In genomic region chr2:28976584-28976983, GRCh38 we compare ENCODE assay signal across 16 cellular contexts. TPM values are rescaled to one million over a fixed set of nuclear protein-coding genes. Genes with fewer than 3 reads are reported as not detected.
A peak's percentile ranks its signal among the peaks of the same experiment; 100 is the strongest.
DNase-seq lines count a peak whose midpoint lies in the region; FAIRE-seq and TF ChIP-seq lines count a peak whose summit lies in the region.
"Had no signal": no experiment of that assay in that cellular context is flagged by ENCODE, and none has a peak within 500 bp of the region (broad histone marks: within the 10 kb centered on the region; RNA-seq: fewer than 3 reads in every experiment).

No MANE protein-coding gene starts in this region.

- CTCF ChIA-PET in activated CD4-positive, alpha-beta T cell treated with anti-CD3 and anti-CD28 coated beads, Interleukin-2, amount 10 ng/mL, durations not matched to agents 7 days and 5 days (lab: Charles Lee), result no interaction called here

- H3K4me3 ChIP-seq in cardiac fibroblast (replicated peaks in 1 of 2; ENCODE audit: low read depth in 2 of 2, low read length in 2 of 2), result no peak overlapping the region
- H3K4me3 ChIP-seq in kidney (ENCODE audit: low read length in 2 of 2), result no peak overlapping the region
- H3K4me3 ChIP-seq: coronary artery, psoas muscle had no signal

- no peaks in the 10 kb centered on the region for H3K36me3 Mint-ChIP-seq in activated CD4-positive, alpha-beta T cell treated with anti-CD3 and anti-CD28 coated beads, Interleukin-2, amount 10 ng/mL, durations not matched to agents 7 days and 5 days (ENCODE audit: low read depth)

- no peaks in the 10 kb centered on the region for H3K9me3 ChIP-seq in kidney (ENCODE audit: control insufficient read depth in 1 of 2, low read length in 2 of 2)
- H3K9me3 ChIP-seq: psoas muscle had no signal

- DNase-seq in 8988T (peak; percentile 68), HPDE6-E6E7 (ENCODE audit: extremely low spot score) (peak; percentile 72), cardiac fibroblast (ENCODE audit: low read depth in 2 of 2) (peak; percentile 54 to 67), kidney (peak; percentile 76), NCI-H2107 (lab: John Stamatoyannopoulos, UW) (no peak), D341Med (ENCODE audit: low spot score) (no peak)
- no peak for DNase-seq in activated CD4-positive, alpha-beta T cell treated with anti-CD3 and anti-CD28 coated beads, Interleukin-2, amount 10 ng/mL, durations not matched to agents 7 days and 5 days
- no peak for DNase-seq in activated naive CD4-positive, alpha-beta T cell treated with Interleukin-2 at 50 U/mL for 16 hours
- DNase-seq: ACHN; activated CD4-positive, alpha-beta T cell treated with anti-CD3 and anti-CD28 coated beads, Interleukin-2, amount 50 U/mL, for 1 hour; NCI-H187; NK-92 treated with Interleukin-12 subunit alpha and Interleukin-12 subunit beta, amount 100 ng/mL, for 24 hours; psoas muscle; substantia nigra; T-helper 1 cell had no signal

- POLR2A ChIA-PET in activated CD4-positive, alpha-beta T cell treated with anti-CD3 and anti-CD28 coated beads, Interleukin-2, amount 10 ng/mL, durations not matched to agents 7 days and 5 days (lab: Charles Lee), result no interaction called here

- no peak for FAIRE-seq in kidney (lab: Jason Lieb, UNC)

- no peak overlapping the region for H3K27ac ChIP-seq in kidney (ENCODE audit: low read depth in 2 of 2, low read length in 2 of 2)
- H3K27ac ChIP-seq: coronary artery, psoas muscle had no signal

- peaks cover 6% of the 10 kb centered on the region for H3K9me3 Mint-ChIP-seq in activated CD4-positive, alpha-beta T cell treated with anti-CD3 and anti-CD28 coated beads, Interleukin-2, amount 10 ng/mL, durations not matched to agents 7 days and 5 days

- H3K36me3 ChIP-seq in kidney (ENCODE audit: control insufficient read depth in 1 of 2, insufficient read depth in 2 of 2, low read length in 2 of 2), result no peaks in the 10 kb centered on the region

- H3K4me1 Mint-ChIP-seq in activated CD4-positive, alpha-beta T cell treated with anti-CD3 and anti-CD28 coated beads, Interleukin-2, amount 10 ng/mL, durations not matched to agents 7 days and 5 days, result peaks cover 10% of the 10 kb centered on the region

- peaks cover 0 to 2% of the 10 kb centered on the region in 2 donors for H3K4me1 ChIP-seq in kidney (ENCODE audit: control insufficient read depth in 1 of 2, insufficient read depth in 1 of 2, low read depth in 1 of 2, low read length in 2 of 2)
- H3K4me1 ChIP-seq: psoas muscle had no signal

- no peak overlapping the region for H3K4me3 Mint-ChIP-seq in activated CD4-positive, alpha-beta T cell treated with anti-CD3 and anti-CD28 coated beads, Interleukin-2, amount 10 ng/mL, durations not matched to agents 7 days and 5 days

- H3K27ac Mint-ChIP-seq in activated CD4-positive, alpha-beta T cell treated with anti-CD3 and anti-CD28 coated beads, Interleukin-2, amount 10 ng/mL, durations not matched to agents 7 days and 5 days, result no peak overlapping the region

- intact Hi-C loops in kidney (cut with DNase I), result no loop called here

- no peak overlapping the region for H3K9ac ChIP-seq in kidney (ENCODE audit: low read length in 2 of 2)

- TF ChIP-seq CTCF in cardiac fibroblast (IDR thresholded peaks at IDR 0.05; ENCODE audit: low read depth, low read length) (no peak), kidney (IDR thresholded peaks at IDR 0.05; ENCODE audit: borderline replicate concordance, extremely low read depth, insufficient read depth) (no peak)

- no peaks in the 10 kb centered on the region for H3K27me3 Mint-ChIP-seq in activated CD4-positive, alpha-beta T cell treated with anti-CD3 and anti-CD28 coated beads, Interleukin-2, amount 10 ng/mL, durations not matched to agents 7 days and 5 days

RNA-seq across cellular contexts. Expression of gene TOGARAM2, which starts 4.5 kb away (rescaled TPM):
- 0.60 TPM for total RNA-seq in kidney
- polyA plus RNA-seq in kidney (ENCODE audit: insufficient read depth, low read depth, low replicate concordance), result 1.4 TPM
- total RNA-seq in activated CD4-positive, alpha-beta T cell treated with anti-CD3 and anti-CD28 coated beads, Interleukin-2, amount 10 ng/mL, durations not matched to agents 7 days and 5 days, result 1 to 10 TPM; 3.7 to 5.0 TPM

Comparison
In these comparisons a context has a peak if more than half of its experiments do, and no peak if none do; other contexts are left out.
1. DNase-seq: peak in 8988T (single experiment), HPDE6-E6E7 (single experiment), cardiac fibroblast (2 of 2) and kidney (single experiment); none in NCI-H2107 (single experiment), activated CD4-positive, alpha-beta T cell treated with anti-CD3 and anti-CD28 coated beads, Interleukin-2, amount 10 ng/mL, durations not matched to agents 7 days and 5 days (single experiment), activated naive CD4-positive, alpha-beta T cell treated with Interleukin-2 at 50 U/mL for 16 hours (single experiment) and D341Med (single experiment).